ENCODE assay signal across 12 cellular contexts in genomic region chr2:219179601-219180465, GRCh38. TPM values are rescaled to one million over a fixed set of nuclear protein-coding genes. Genes with fewer than 3 reads are reported as not detected.
DNase-seq lines count a peak whose midpoint lies in the region; ATAC-seq lines count a peak whose summit lies in the region.
"Had no signal": no experiment of that assay in that cellular context is flagged by ENCODE, and none has a peak within 500 bp of the region (broad histone marks: within the 10 kb centered on the region; RNA-seq: fewer than 3 reads in every experiment).

No MANE protein-coding gene starts in this region.

- no peak for DNase-seq in stimulated activated naive CD8-positive, alpha-beta T cell treated with anti-CD3 and anti-CD28 coated beads, Interleukin-15, Interleukin-2, amounts not matched to agents 100 U/mL and 50 U/mL, for 24 hours
- peak; percentile 7 for DNase-seq in activated T-helper 2 cell treated with anti-CD3 and anti-CD28 coated beads, Interferon-gamma antibody, Interleukin-2, Interleukin-4, amounts not matched to agents 10 μg/mL and 5 μg/mL and 100 μg/mL, durations not matched to agents 14 hours and 24 hours and 36 hours (ENCODE audit: low spot score)
- no peak for DNase-seq in memory B cell (ENCODE audit: low spot score in 2 of 2)
- no peak for DNase-seq in sciatic nerve (ENCODE audit: low spot score)
- no peak for DNase-seq in AG08395 (ENCODE audit: low spot score)
- no peak for DNase-seq in GOT3 (lab: John Stamatoyannopoulos, UW)
- DNase-seq: activated gamma-delta T cell, NCI-H524, retina, T1000 had no signal

- peaks cover 36% of the 10 kb centered on the region for H3K36me3 Mint-ChIP-seq in stimulated activated naive CD8-positive, alpha-beta T cell treated with anti-CD3 and anti-CD28 coated beads, Interleukin-15, Interleukin-2, amounts not matched to agents 100 ng/mL and 50 ng/mL, for 24 hours (ENCODE audit: low read depth)
- peaks cover 45% of the 10 kb centered on the region for H3K36me3 Mint-ChIP-seq in activated T-helper 2 cell treated with anti-CD3 and anti-CD28 coated beads, Interferon-gamma antibody, Interleukin-2, Interleukin-4, amounts not matched to agents 10 μg/mL and 5 μg/mL and 100 μg/mL, durations not matched to agents 14 hours and 24 hours and 36 hours (ENCODE audit: low read depth)
- H3K36me3 Mint-ChIP-seq in memory B cell, result peaks cover 16% of the 10 kb centered on the region

- H3K27ac Mint-ChIP-seq in stimulated activated naive CD8-positive, alpha-beta T cell treated with anti-CD3 and anti-CD28 coated beads, Interleukin-15, Interleukin-2, amounts not matched to agents 100 ng/mL and 50 ng/mL, for 24 hours, result peak overlapping the region; percentile 65
- peak overlapping the region; percentile 33 for H3K27ac Mint-ChIP-seq in activated T-helper 2 cell treated with anti-CD3 and anti-CD28 coated beads, Interferon-gamma antibody, Interleukin-2, Interleukin-4, amounts not matched to agents 10 μg/mL and 5 μg/mL and 100 μg/mL, durations not matched to agents 14 hours and 24 hours and 36 hours
- no peak overlapping the region for H3K27ac Mint-ChIP-seq in memory B cell

- ATAC-seq in stimulated activated naive CD8-positive, alpha-beta T cell treated with anti-CD3 and anti-CD28 coated beads, Interleukin-15, Interleukin-2, amounts not matched to agents 100 U/mL and 50 U/mL, for 24 hours, result no peak
- ATAC-seq in memory B cell (ENCODE audit: low read depth), result no peak
- ATAC-seq in sciatic nerve, result no peak
- ATAC-seq in HG03025 (IDR thresholded peaks at IDR 0.05; ENCODE audit: low FRiP score, unreplicated experiment), result no peak

- peaks cover 54% of the 10 kb centered on the region for H3K4me1 Mint-ChIP-seq in stimulated activated naive CD8-positive, alpha-beta T cell treated with anti-CD3 and anti-CD28 coated beads, Interleukin-15, Interleukin-2, amounts not matched to agents 100 ng/mL and 50 ng/mL, for 24 hours (ENCODE audit: low read depth)
- peaks cover 31% of the 10 kb centered on the region for H3K4me1 Mint-ChIP-seq in activated T-helper 2 cell treated with anti-CD3 and anti-CD28 coated beads, Interferon-gamma antibody, Interleukin-2, Interleukin-4, amounts not matched to agents 10 μg/mL and 5 μg/mL and 100 μg/mL, durations not matched to agents 14 hours and 24 hours and 36 hours (ENCODE audit: low read depth)
- peaks cover 20% of the 10 kb centered on the region for H3K4me1 Mint-ChIP-seq in memory B cell

- H3K9me3 Mint-ChIP-seq in stimulated activated naive CD8-positive, alpha-beta T cell treated with anti-CD3 and anti-CD28 coated beads, Interleukin-15, Interleukin-2, amounts not matched to agents 100 ng/mL and 50 ng/mL, for 24 hours, result no peaks in the 10 kb centered on the region
- H3K9me3 Mint-ChIP-seq in activated T-helper 2 cell treated with anti-CD3 and anti-CD28 coated beads, Interferon-gamma antibody, Interleukin-2, Interleukin-4, amounts not matched to agents 10 μg/mL and 5 μg/mL and 100 μg/mL, durations not matched to agents 14 hours and 24 hours and 36 hours, result no peaks in the 10 kb centered on the region
- H3K9me3 Mint-ChIP-seq in memory B cell, result no peaks in the 10 kb centered on the region

- intact Hi-C loops in activated T-helper 2 cell treated with anti-CD3 and anti-CD28 coated beads, Interferon-gamma antibody, Interleukin-2, Interleukin-4, amounts not matched to agents 10 μg/mL and 5 μg/mL and 100 μg/mL, durations not matched to agents 14 hours and 24 hours and 36 hours (cut with micrococcal nuclease), result loop anchor here (5.0 to 10.0 kb wide), 3 partner anchors 365 to 783 kb away; partner anchors contain the start of genes CHPF, CTDSP1, STK11IP and TMEM198
- intact Hi-C loops in sciatic nerve (cut with DNase I), result loop anchor here (5.0 kb wide), 1 partner anchor 37 kb away; the partner anchor contains the start of gene ABCB6

- H3K4me3 Mint-ChIP-seq in stimulated activated naive CD8-positive, alpha-beta T cell treated with anti-CD3 and anti-CD28 coated beads, Interleukin-15, Interleukin-2, amounts not matched to agents 100 ng/mL and 50 ng/mL, for 24 hours, result peak overlapping the region; percentile 86
- H3K4me3 Mint-ChIP-seq in activated T-helper 2 cell treated with anti-CD3 and anti-CD28 coated beads, Interferon-gamma antibody, Interleukin-2, Interleukin-4, amounts not matched to agents 10 μg/mL and 5 μg/mL and 100 μg/mL, durations not matched to agents 14 hours and 24 hours and 36 hours (ENCODE audit: low read depth), result peak overlapping the region; percentile 94
- H3K4me3 Mint-ChIP-seq in memory B cell, result peak overlapping the region; percentile 88

- H3K27me3 Mint-ChIP-seq in stimulated activated naive CD8-positive, alpha-beta T cell treated with anti-CD3 and anti-CD28 coated beads, Interleukin-15, Interleukin-2, amounts not matched to agents 100 ng/mL and 50 ng/mL, for 24 hours, result no peaks in the 10 kb centered on the region
- H3K27me3 Mint-ChIP-seq in activated T-helper 2 cell treated with anti-CD3 and anti-CD28 coated beads, Interferon-gamma antibody, Interleukin-2, Interleukin-4, amounts not matched to agents 10 μg/mL and 5 μg/mL and 100 μg/mL, durations not matched to agents 14 hours and 24 hours and 36 hours (ENCODE audit: low read depth), result no peaks in the 10 kb centered on the region
- no peaks in the 10 kb centered on the region for H3K27me3 Mint-ChIP-seq in memory B cell

RNA-seq across cellular contexts. Expression of gene RETREG2, which starts 1.8 kb away (rescaled TPM):
- 52.5 and 57.4 TPM in 2 replicates for total RNA-seq in activated T-helper 2 cell treated with anti-CD3 and anti-CD28 coated beads, Interferon-gamma antibody, Interleukin-2, Interleukin-4, amounts not matched to agents 10 μg/mL and 5 μg/mL and 100 μg/mL, durations not matched to agents 14 hours and 24 hours and 36 hours
- 75.7 TPM for total RNA-seq in sciatic nerve

RNA-seq across cellular contexts. Expression of gene CNPPD1, which starts 3.1 kb away (rescaled TPM):
- total RNA-seq in activated T-helper 2 cell treated with anti-CD3 and anti-CD28 coated beads, Interferon-gamma antibody, Interleukin-2, Interleukin-4, amounts not matched to agents 10 μg/mL and 5 μg/mL and 100 μg/mL, durations not matched to agents 14 hours and 24 hours and 36 hours, result 56.6 and 58.5 TPM in 2 replicates
- 55.8 TPM for total RNA-seq in sciatic nerve

RNA-seq across cellular contexts. Expression of gene SLC23A3, which starts 10.0 kb away (rescaled TPM):
- total RNA-seq in activated T-helper 2 cell treated with anti-CD3 and anti-CD28 coated beads, Interferon-gamma antibody, Interleukin-2, Interleukin-4, amounts not matched to agents 10 μg/mL and 5 μg/mL and 100 μg/mL, durations not matched to agents 14 hours and 24 hours and 36 hours, result 1.3 and 1.9 TPM in 2 replicates
- 3.3 TPM for total RNA-seq in sciatic nerve

RNA-seq across cellular contexts. Expression of gene NHEJ1, which starts 19.2 kb away (rescaled TPM):
- total RNA-seq in activated T-helper 2 cell treated with anti-CD3 and anti-CD28 coated beads, Interferon-gamma antibody, Interleukin-2, Interleukin-4, amounts not matched to agents 10 μg/mL and 5 μg/mL and 100 μg/mL, durations not matched to agents 14 hours and 24 hours and 36 hours, result 15.9 and 22.9 TPM in 2 replicates
- total RNA-seq in sciatic nerve, result 15.0 TPM

RNA-seq across cellular contexts. Expression of gene ZFAND2B, which starts 26.7 kb away (rescaled TPM):
- total RNA-seq in activated T-helper 2 cell treated with anti-CD3 and anti-CD28 coated beads, Interferon-gamma antibody, Interleukin-2, Interleukin-4, amounts not matched to agents 10 μg/mL and 5 μg/mL and 100 μg/mL, durations not matched to agents 14 hours and 24 hours and 36 hours, result 27.3 and 33.5 TPM in 2 replicates
- total RNA-seq in sciatic nerve, result 40.8 TPM
